In the genomic region with DNA sequence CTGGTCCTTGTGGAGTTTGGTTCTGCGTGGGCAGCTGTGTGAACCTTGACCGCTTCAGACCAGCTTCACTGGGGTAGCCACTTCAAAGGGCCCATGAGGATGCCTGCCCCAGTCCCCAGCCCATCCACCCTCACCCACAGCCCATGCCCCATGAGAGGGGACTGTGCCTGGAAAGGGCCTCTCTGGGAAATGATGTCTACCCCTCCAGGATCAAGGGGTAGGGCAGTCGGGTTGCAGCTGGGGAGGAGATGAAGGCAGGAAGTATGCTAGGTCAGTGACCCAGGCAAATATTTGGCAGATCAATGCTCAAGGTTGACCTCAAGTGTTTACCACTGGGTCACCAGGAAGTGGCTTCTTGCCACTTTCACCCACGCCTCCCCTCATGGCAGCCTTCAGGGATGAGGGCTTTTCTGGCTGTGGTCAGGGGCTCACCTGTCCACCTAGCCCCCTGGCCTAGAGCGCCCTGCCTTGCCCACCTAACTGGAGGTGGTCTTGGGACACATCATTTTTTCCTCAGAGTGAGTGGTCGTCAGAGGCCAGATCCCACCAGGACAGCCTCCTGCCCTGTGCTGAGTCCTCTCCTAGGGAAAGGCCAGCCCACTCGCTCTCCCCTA, we compare ENCODE assay signal across 10 cellular contexts.
DNase-seq lines count a peak whose midpoint lies in the region; ATAC-seq and TF ChIP-seq lines count a peak whose summit lies in the region.
"Had no signal": no experiment of that assay in that cellular context is flagged by ENCODE, and none has a peak within 500 bp of the region (broad histone marks: within the 10 kb centered on the region; RNA-seq: fewer than 3 reads in every experiment).

No MANE protein-coding gene starts in this region.

- ATAC-seq in GM18508 (IDR thresholded peaks at IDR 0.05; ENCODE audit: insufficient read depth, unreplicated experiment): peak; percentile 49
- ATAC-seq in GM21447 (IDR thresholded peaks at IDR 0.05; ENCODE audit: unreplicated experiment): peak; percentile 50
- ATAC-seq in GM18870 (IDR thresholded peaks at IDR 0.05; ENCODE audit: unreplicated experiment): no peak

- H3K9me2 ChIP-seq in MM.1S (replicated peaks; ENCODE audit: insufficient read depth, low read length): no peaks in the 10 kb centered on the region
- H3K9me2 ChIP-seq: SK-N-SH had no signal

- peaks cover 37% of the 10 kb centered on the region for H3F3A ChIP-seq in MM.1S (ENCODE audit: insufficient read depth, low read length)

- no peak overlapping the region for H3K4me3 ChIP-seq in MM.1S (ENCODE audit: low read length)
- peak overlapping the region in 1 of 2 donors; percentile 25 for H3K4me3 ChIP-seq in mucosa of rectum (ENCODE audit: low read length in 2 of 2)
- H3K4me3 ChIP-seq in colonic mucosa: no peak overlapping the region
- peak overlapping the region in 2 of 59 donors; percentile 13 to 16 for H3K4me3 ChIP-seq in dorsolateral prefrontal cortex

- H3K27ac ChIP-seq in MM.1S (ENCODE audit: low read length) (no peak overlapping the region), mucosa of rectum (ENCODE audit: low read depth in 2 of 2, low read length in 2 of 2) (peak overlapping the region in 1 of 2 donors; percentile 34), colonic mucosa (no peak overlapping the region), dorsolateral prefrontal cortex (peak overlapping the region in 4 of 59 donors; percentile 12 to 48 (median 35))

- DNase-seq in MM.1S (peak; percentile 29), colonic mucosa (no peak), NCI-H146 (lab: John Stamatoyannopoulos, UW) (no peak), dorsolateral prefrontal cortex (no peak)
- DNase-seq: activated T-cell treated with anti-CD3 and anti-CD28 coated beads, Interleukin-2, amount 50 U/mL, for 1 hour; SK-N-SH had no signal

- H3K4me1 ChIP-seq in MM.1S (ENCODE audit: low read length) (peaks cover 48% of the 10 kb centered on the region), mucosa of rectum (ENCODE audit: control insufficient read depth in 2 of 2, insufficient read depth in 2 of 2, low read length in 2 of 2) (peaks cover 29 to 69% of the 10 kb centered on the region in 2 donors), colonic mucosa (peaks cover 4% of the 10 kb centered on the region)

- intact Hi-C loops in colonic mucosa (cut with DNase I): no loop called here
- intact Hi-C loops in dorsolateral prefrontal cortex (cut with DNase I): no loop called here

- no peak overlapping the region for H2AFZ ChIP-seq in MM.1S (ENCODE audit: low read length)

- H3K9me3 ChIP-seq in MM.1S (replicated peaks; ENCODE audit: insufficient read depth, low read length): no peaks in the 10 kb centered on the region
- H3K9me3 ChIP-seq in mucosa of rectum (ENCODE audit: control insufficient read depth in 2 of 2, low read length in 2 of 2): no peaks in the 10 kb centered on the region
- no peaks in the 10 kb centered on the region for H3K9me3 ChIP-seq in colonic mucosa
- H3K9me3 ChIP-seq: SK-N-SH had no signal

- no peaks in the 10 kb centered on the region for H3K79me2 ChIP-seq in MM.1S (ENCODE audit: low read length)

- TF ChIP-seq CTCF in MM.1S (IDR thresholded peaks at IDR 0.05; ENCODE audit: low read length): no peak
- no peak for TF ChIP-seq CTCF in colonic mucosa (IDR thresholded peaks at IDR 0.05)
- no peak for TF ChIP-seq CTCF in dorsolateral prefrontal cortex (IDR thresholded peaks at IDR 0.05 in 54 of 56, conservative IDR thresholded peaks at IDR 0.05 in 2 of 56; ENCODE audit: low read depth in 1 of 56, partially characterized antibody in 56 of 56)

- H4K20me1 ChIP-seq in MM.1S (ENCODE audit: insufficient read depth, low read length): no peaks in the 10 kb centered on the region

- H3K36me3 ChIP-seq in MM.1S (replicated peaks; ENCODE audit: insufficient read depth, low read length) (no peaks in the 10 kb centered on the region), mucosa of rectum (ENCODE audit: control insufficient read depth in 2 of 2, insufficient read depth in 2 of 2, low read length in 2 of 2) (no peaks in the 10 kb centered on the region), colonic mucosa (no peaks in the 10 kb centered on the region)

- no peak overlapping the region for H3K4me2 ChIP-seq in MM.1S (ENCODE audit: low read depth, low read length)
- H3K4me2 ChIP-seq: SK-N-SH had no signal

- H3K27me3 ChIP-seq in MM.1S (replicated peaks; ENCODE audit: insufficient read depth, low read length) (no peaks in the 10 kb centered on the region), mucosa of rectum (ENCODE audit: control insufficient read depth in 2 of 2, insufficient read depth in 2 of 2, low read length in 2 of 2) (no peaks in the 10 kb centered on the region), colonic mucosa (no peaks in the 10 kb centered on the region), dorsolateral prefrontal cortex (no peaks in the 10 kb centered on the region)

- no peak overlapping the region for H3K9ac ChIP-seq in MM.1S (ENCODE audit: low read length)
- H3K9ac ChIP-seq in mucosa of rectum (ENCODE audit: low read depth in 1 of 2, low read length in 2 of 2): peak overlapping the region; percentile 6 to 58
- peak overlapping the region in 1 of 2 donors; percentile 44 for H3K9ac ChIP-seq in colonic mucosa (ENCODE audit: low read depth in 2 of 2, low read length in 2 of 2)
- H3K9ac ChIP-seq: SK-N-SH had no signal
